In the genomic region with DNA sequence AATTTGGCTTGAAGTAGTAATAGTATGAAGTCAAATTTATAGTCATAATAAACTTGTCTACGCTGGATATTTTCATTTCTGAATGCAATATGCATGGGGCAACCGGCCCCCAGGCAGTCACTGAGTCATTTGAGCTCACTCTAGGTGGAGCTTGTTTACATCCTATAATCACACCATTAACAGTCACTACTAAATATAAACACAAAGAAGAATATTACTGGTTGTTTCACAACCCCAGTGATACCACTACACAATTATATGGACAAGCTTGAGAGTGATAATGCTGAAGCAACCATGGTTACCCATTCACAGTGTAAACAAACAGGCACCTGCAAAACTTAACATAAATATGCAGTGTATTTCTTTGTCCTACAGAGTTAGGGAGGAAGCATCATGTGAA, we compare ENCODE assay signal across 10 cellular contexts.
DNase-seq lines count a peak whose midpoint lies in the region; ATAC-seq, FAIRE-seq and TF ChIP-seq lines count a peak whose summit lies in the region.
"Had no signal": no experiment of that assay in that cellular context is flagged by ENCODE, and none has a peak within 500 bp of the region (broad histone marks: within the 10 kb centered on the region; RNA-seq: fewer than 3 reads in every experiment).

No MANE protein-coding gene starts in this region.

- H3K36me3 Mint-ChIP-seq in activated CD8-positive, alpha-beta memory T cell treated with anti-CD3 and anti-CD28 coated beads, Interleukin-2, amount 10 ng/mL, durations not matched to agents 7 days and 5 days, result no peaks in the 10 kb centered on the region
- H3K36me3 Mint-ChIP-seq: CD14-positive monocyte had no signal

- H3K4me1 ChIP-seq in right atrium auricular region (peaks cover 0 to 13% of the 10 kb centered on the region in 2 donors), PC-9 (replicated peaks; ENCODE audit: insufficient read depth) (peaks cover 22% of the 10 kb centered on the region), sigmoid colon (no peaks in the 10 kb centered on the region)

- no peak for TF ChIP-seq POLR2A in sigmoid colon (IDR thresholded peaks at IDR 0.05)

- POLR2A ChIA-PET in PC-9 (lab: Charles Lee; ENCODE audit: unreplicated experiment), result no interaction called here

- H3K4me3 Mint-ChIP-seq in activated CD8-positive, alpha-beta memory T cell treated with anti-CD3 and anti-CD28 coated beads, Interleukin-2, amount 10 ng/mL, durations not matched to agents 7 days and 5 days, result no peak overlapping the region
- H3K4me3 Mint-ChIP-seq: CD14-positive monocyte, mesothelial cell of epicardium had no signal

- no peaks in the 10 kb centered on the region for H3K4me1 Mint-ChIP-seq in activated CD8-positive, alpha-beta memory T cell treated with anti-CD3 and anti-CD28 coated beads, Interleukin-2, amount 10 ng/mL, durations not matched to agents 7 days and 5 days

- H3K27ac ChIP-seq in right atrium auricular region, result no peak overlapping the region
- H3K27ac ChIP-seq in PC-9, result peak overlapping the region; percentile 13; the same call in 1 of the 2 replicates
- no peak overlapping the region for H3K27ac ChIP-seq in sigmoid colon

- peak overlapping the region; percentile 51 for H3K4me2 ChIP-seq in PC-9

- TF ChIP-seq CTCF in right atrium auricular region (IDR thresholded peaks at IDR 0.05) (no peak), PC-9 (conservative IDR thresholded peaks at IDR 0.05) (no peak), omental fat pad (IDR thresholded peaks at IDR 0.05) (no peak), sigmoid colon (IDR thresholded peaks at IDR 0.05) (no peak)

- H3K9me3 Mint-ChIP-seq in activated CD8-positive, alpha-beta memory T cell treated with anti-CD3 and anti-CD28 coated beads, Interleukin-2, amount 10 ng/mL, durations not matched to agents 7 days and 5 days (ENCODE audit: low read depth), result no peaks in the 10 kb centered on the region

- H3K27me3 ChIP-seq in right atrium auricular region, result no peaks in the 10 kb centered on the region
- no peaks in the 10 kb centered on the region for H3K27me3 ChIP-seq in PC-9 (ENCODE audit: insufficient read depth, low read depth)
- no peaks in the 10 kb centered on the region for H3K27me3 ChIP-seq in sigmoid colon

- CTCF ChIA-PET in PC-9 (lab: Charles Lee), result no interaction called here
- CTCF ChIA-PET in activated CD8-positive, alpha-beta memory T cell treated with anti-CD3 and anti-CD28 coated beads, Interleukin-2, amount 10 ng/mL, durations not matched to agents 7 days and 5 days (lab: Charles Lee), result no interaction called here

- H3K4me3 ChIP-seq in right atrium auricular region (no peak overlapping the region), PC-9 (no peak overlapping the region), sigmoid colon (no peak overlapping the region)

- H3K79me2 ChIP-seq in PC-9 (ENCODE audit: low read depth), result no peaks in the 10 kb centered on the region

- no peak for FAIRE-seq in frontal cortex (lab: Jason Lieb, UNC)

- H3K27me3 Mint-ChIP-seq in activated CD8-positive, alpha-beta memory T cell treated with anti-CD3 and anti-CD28 coated beads, Interleukin-2, amount 10 ng/mL, durations not matched to agents 7 days and 5 days, result peaks cover 6% of the 10 kb centered on the region

- ATAC-seq in left ventricle myocardium superior (peak; percentile 66), HG03354 (IDR thresholded peaks at IDR 0.05; ENCODE audit: poor library complexity, severe bottlenecking, unreplicated experiment) (peak; percentile 88), omental fat pad (ENCODE audit: low FRiP score) (no peak)
- no peak for ATAC-seq in activated CD8-positive, alpha-beta memory T cell treated with anti-CD3 and anti-CD28 coated beads, Interleukin-2, amount 10 ng/mL, durations not matched to agents 7 days and 5 days

- H3K27ac Mint-ChIP-seq in activated CD8-positive, alpha-beta memory T cell treated with anti-CD3 and anti-CD28 coated beads, Interleukin-2, amount 10 ng/mL, durations not matched to agents 7 days and 5 days, result no peak overlapping the region
- H3K27ac Mint-ChIP-seq: CD14-positive monocyte, mesothelial cell of epicardium had no signal

- 18 to 60% methylated on average over 2 of the region's 2 CpGs for WGBS in sigmoid colon, 2 donors

- H3K9me2 ChIP-seq in PC-9 (ENCODE audit: insufficient read depth), result peaks cover 3% of the 10 kb centered on the region; the same call in 1 of the 2 replicates

- no peaks in the 10 kb centered on the region for H3K9me3 ChIP-seq in right atrium auricular region
- no peaks in the 10 kb centered on the region for H3K9me3 ChIP-seq in PC-9 (ENCODE audit: insufficient read depth, low read depth)
- no peaks in the 10 kb centered on the region for H3K9me3 ChIP-seq in sigmoid colon

- H2AFZ ChIP-seq in PC-9, result no peak overlapping the region

- DNase-seq in left ventricle myocardium superior (no peak), right atrium auricular region (ENCODE audit: low spot score) (no peak), PC-9 (peak in 1 of 2 experiments; percentile 93), omental fat pad (ENCODE audit: low spot score) (no peak), frontal cortex (ENCODE audit: low spot score in 2 of 2) (no peak), sigmoid colon (no peak)
- no peak for DNase-seq in activated CD8-positive, alpha-beta memory T cell treated with anti-CD3 and anti-CD28 coated beads, Interleukin-2, amount 10 ng/mL, durations not matched to agents 7 days and 5 days

- no peaks in the 10 kb centered on the region for H3K36me3 ChIP-seq in right atrium auricular region
- no peaks in the 10 kb centered on the region for H3K36me3 ChIP-seq in PC-9 (ENCODE audit: low read depth)
- no peaks in the 10 kb centered on the region for H3K36me3 ChIP-seq in sigmoid colon

- no peaks in the 10 kb centered on the region; the same call in none of the 2 replicates for H3F3A ChIP-seq in PC-9 (ENCODE audit: insufficient read depth, low read depth)

- H4K20me1 ChIP-seq in PC-9 (ENCODE audit: insufficient read depth), result no peaks in the 10 kb centered on the region

- BruUV-seq in PC-9 (replicated peaks; lab: Mats Ljungman, UMichigan), result no TSS peak

- TF ChIP-seq EP300 in sigmoid colon (IDR thresholded peaks at IDR 0.05), result no peak

- intact Hi-C loops in left ventricle myocardium superior (cut with micrococcal nuclease), result loop anchor here (10.0 kb wide), 1 partner anchor 53 kb away; no protein-coding TSS in a partner anchor
- intact Hi-C loops in PC-9 (cut with micrococcal nuclease; ENCODE audit: unreplicated experiment), result no loop called here
- intact Hi-C loops in sigmoid colon (cut with DNase I), result no loop called here

Comparison
In these comparisons a context has a peak if more than half of its experiments do, and no peak if none do; other contexts are left out.
1. ATAC-seq: peak in left ventricle myocardium superior (single experiment) and HG03354 (single experiment); none in omental fat pad (single experiment) and activated CD8-positive, alpha-beta memory T cell treated with anti-CD3 and anti-CD28 coated beads, Interleukin-2, amount 10 ng/mL, durations not matched to agents 7 days and 5 days (single experiment).